ENCODE assay signal across 1 cellular context in genomic region chr19:566403-566802, GRCh38.
TF ChIP-seq lines count a peak whose summit lies in the region.

No MANE protein-coding gene starts in this region.

TF ChIP-seq in GM23338, 12 proteins besides CTCF, POLR2A, EP300 and RAD21 (continued from another document):
- TF ChIP-seq CREB1 (CRISPR knock-in tag; IDR thresholded peaks at IDR 0.05; ENCODE audit: low read depth): no peak
